Comparison of ENCODE assay signal across 8 cellular contexts in genomic region chr10:56360583-56360966, GRCh38. TPM values are rescaled to one million over a fixed set of nuclear protein-coding genes. Genes with fewer than 3 reads are reported as not detected.
A peak's percentile ranks its signal among the peaks of the same experiment; 100 is the strongest.
DNase-seq lines count a peak whose midpoint lies in the region; ATAC-seq, FAIRE-seq and TF ChIP-seq lines count a peak whose summit lies in the region.

No MANE protein-coding gene starts in this region.

- H3K4me3 Mint-ChIP-seq in nephron = peak overlapping the region; percentile 91 to 94 (median 92)

- DNase-seq in BJ (ENCODE audit: low read depth) = no peak
- no peak for DNase-seq in LNCaP clone FGC (ENCODE audit: low read depth)
- DNase-seq in effector memory CD4-positive, alpha-beta T cell = no peak
- DNase-seq in GM10266 (ENCODE audit: extremely low spot score) = no peak
- DNase-seq in GM12892 (ENCODE audit: insufficient read length) = no peak

- H3K27ac ChIP-seq in effector memory CD4-positive, alpha-beta T cell (ENCODE audit: insufficient read depth, low read length, poor library complexity, severe bottlenecking) = peak overlapping the region; percentile 40

- H3K4me3 ChIP-seq in BJ (ENCODE audit: low read depth, low read length) = peak overlapping the region; percentile 59
- peak overlapping the region; percentile 97 for H3K4me3 ChIP-seq in LNCaP clone FGC (ENCODE audit: low read depth, low read length)
- peak overlapping the region; percentile 87 for H3K4me3 ChIP-seq in effector memory CD4-positive, alpha-beta T cell (ENCODE audit: insufficient read depth, low read depth, low read length, poor library complexity, severe bottlenecking)

- peaks cover 11% of the 10 kb centered on the region for H3K4me1 ChIP-seq in effector memory CD4-positive, alpha-beta T cell (ENCODE audit: control insufficient read depth, insufficient read depth, low read length, poor library complexity, severe bottlenecking)

- peaks cover 17% of the 10 kb centered on the region for H3K4me1 Mint-ChIP-seq in nephron

- TF ChIP-seq POLR2A in GM12892 (IDR thresholded peaks at IDR 0.05; ENCODE audit: low read depth, low read length) = no peak

- H3K27ac Mint-ChIP-seq in nephron = peak overlapping the region; percentile 95 to 97 (median 95)

- POLR2A ChIA-PET in BJ (lab: Charles Lee) = no interaction called here

- H3K36me3 Mint-ChIP-seq in nephron (ENCODE audit: low read depth) = peaks cover 25% of the 10 kb centered on the region

- no peak for FAIRE-seq in GM12892 (lab: Jason Lieb, UNC)

- H3K9me3 ChIP-seq in effector memory CD4-positive, alpha-beta T cell (ENCODE audit: control insufficient read depth, low read length) = no peaks in the 10 kb centered on the region

- no peaks in the 10 kb centered on the region for H3K27me3 ChIP-seq in BJ (ENCODE audit: control insufficient read depth, insufficient read depth, low read length)
- no peaks in the 10 kb centered on the region for H3K27me3 ChIP-seq in effector memory CD4-positive, alpha-beta T cell (replicated peaks; ENCODE audit: control insufficient read depth, insufficient read depth, low read length, poor library complexity, severe bottlenecking)

- no peak for TF ChIP-seq CTCF in BJ (IDR thresholded peaks at IDR 0.05; ENCODE audit: insufficient read depth, low read depth, low read length)
- TF ChIP-seq CTCF in LNCaP clone FGC (IDR thresholded peaks at IDR 0.05; ENCODE audit: control insufficient read depth, extremely low read depth, insufficient read depth) = no peak
- TF ChIP-seq CTCF in nephron (IDR thresholded peaks at IDR 0.05; ENCODE audit: unreplicated experiment in 3 of 3) = no peak
- no peak for TF ChIP-seq CTCF in GM10266 (IDR thresholded peaks at IDR 0.05; ENCODE audit: control insufficient read depth, insufficient read depth, low read depth, missing control alignments)

- no peaks in the 10 kb centered on the region for H3K27me3 Mint-ChIP-seq in nephron (ENCODE audit: low read depth)

- CTCF ChIA-PET in BJ (lab: Yijun Ruan, JAX) = interaction anchor here (0.6 kb wide), 1 partner anchor 1704 kb away, joined by 3 read pairs; no protein-coding TSS in a partner anchor

- H3K9me3 Mint-ChIP-seq in nephron = no peaks in the 10 kb centered on the region

- H3K36me3 ChIP-seq in BJ (ENCODE audit: control insufficient read depth, insufficient read depth, low read length) = no peaks in the 10 kb centered on the region; the same call in none of the 2 replicates
- no peaks in the 10 kb centered on the region for H3K36me3 ChIP-seq in effector memory CD4-positive, alpha-beta T cell (ENCODE audit: control insufficient read depth, insufficient read depth, low read length)

- ATAC-seq in GM18907 (IDR thresholded peaks at IDR 0.05; ENCODE audit: unreplicated experiment) (no peak), GM21447 (IDR thresholded peaks at IDR 0.05; ENCODE audit: unreplicated experiment) (no peak)

RNA-seq across cellular contexts. Expression of gene ZWINT, which starts 0.5 kb away (rescaled TPM):
- 31.1 and 32.3 TPM in 2 replicates for polyA plus RNA-seq in BJ (2011; rRNA removed)
- polyA minus RNA-seq in BJ (2011; rRNA and poly(A)+ RNA removed) = 6.1 and 9.6 TPM in 2 replicates
- polyA plus RNA-seq in GM12892 (2012; ENCODE audit: missing spikeins) = 80.9 TPM
